Comparison of ENCODE assay signal across 1 cellular context in the genomic region with DNA sequence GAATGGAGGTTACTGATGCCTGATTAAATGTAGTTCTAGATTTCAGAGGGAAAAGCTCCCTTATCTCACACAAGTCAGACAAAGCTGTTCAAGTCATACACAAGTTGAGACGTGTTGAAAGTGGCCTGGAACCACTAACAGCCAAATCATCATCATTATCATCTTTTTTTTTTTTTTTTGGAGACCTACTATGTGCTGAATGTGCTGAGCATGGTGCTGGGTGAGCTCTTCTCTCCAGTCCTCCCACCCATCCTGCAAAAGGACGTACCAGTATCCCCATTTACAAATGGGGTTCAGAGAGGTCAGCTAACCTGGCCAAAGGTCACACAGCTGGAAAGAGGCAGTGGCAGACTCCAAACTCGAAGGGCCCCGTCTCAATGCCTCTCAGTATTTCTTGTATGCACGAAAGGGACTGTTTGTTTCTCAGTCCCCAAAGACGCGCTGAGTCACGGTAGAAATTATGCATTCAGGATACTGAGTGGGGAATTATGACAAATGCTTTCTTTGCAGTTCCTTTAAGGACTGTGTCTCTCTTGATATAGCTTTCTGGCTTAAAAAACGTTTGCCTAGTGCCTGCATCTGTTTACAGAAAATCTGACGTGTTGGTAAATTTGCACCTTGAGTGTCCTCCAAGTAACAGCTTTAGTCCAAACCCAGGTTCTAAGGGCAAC.
A peak's percentile ranks its signal among the peaks of the same experiment; 100 is the strongest.
TF ChIP-seq lines count a peak whose summit lies in the region.

No MANE protein-coding gene starts in this region.

TF ChIP-seq in K562, 482 proteins besides CTCF, POLR2A, EP300 and RAD21 (continued from another document):
- TF ChIP-seq PHTF2 (CRISPR knock-in tag; IDR thresholded peaks at IDR 0.05) (no peak), ZKSCAN1 (IDR thresholded peaks at IDR 0.05; ENCODE audit: low read depth, low read length) (peak; percentile 88), GTF2E2 (tag; IDR thresholded peaks at IDR 0.05) (no peak), SMAD3 (CRISPR knock-in tag; conservative IDR thresholded peaks at IDR 0.05) (no peak), ILF3 (IDR thresholded peaks at IDR 0.05; ENCODE audit: borderline replicate concordance) (no peak), ZNF780A (CRISPR knock-in tag; IDR thresholded peaks at IDR 0.05) (no peak), TCF15 (CRISPR knock-in tag; IDR thresholded peaks at IDR 0.05) (no peak), NFE2 (IDR thresholded peaks at IDR 0.05; ENCODE audit: low read depth) (peak; percentile 38; the same call in 1 of the 2 replicates), MAFG (tag; conservative IDR thresholded peaks at IDR 0.05) (peak; percentile 37; the same call in 1 of the 2 replicates)
- TF ChIP-seq, protein P1, sequence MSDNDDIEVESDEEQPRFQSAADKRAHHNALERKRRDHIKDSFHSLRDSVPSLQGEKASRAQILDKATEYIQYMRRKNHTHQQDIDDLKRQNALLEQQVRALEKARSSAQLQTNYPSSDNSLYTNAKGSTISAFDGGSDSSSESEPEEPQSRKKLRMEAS (CRISPR knock-in tag; IDR thresholded peaks at IDR 0.05): no peak
- TF ChIP-seq, protein P2, sequence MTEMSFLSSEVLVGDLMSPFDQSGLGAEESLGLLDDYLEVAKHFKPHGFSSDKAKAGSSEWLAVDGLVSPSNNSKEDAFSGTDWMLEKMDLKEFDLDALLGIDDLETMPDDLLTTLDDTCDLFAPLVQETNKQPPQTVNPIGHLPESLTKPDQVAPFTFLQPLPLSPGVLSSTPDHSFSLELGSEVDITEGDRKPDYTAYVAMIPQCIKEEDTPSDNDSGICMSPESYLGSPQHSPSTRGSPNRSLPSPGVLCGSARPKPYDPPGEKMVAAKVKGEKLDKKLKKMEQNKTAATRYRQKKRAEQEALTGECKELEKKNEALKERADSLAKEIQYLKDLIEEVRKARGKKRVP (CRISPR knock-in tag; IDR thresholded peaks at IDR 0.05): no peak
